ENCODE assay signal across 17 cellular contexts in genomic region chr5:135181653-135182052, GRCh38.
A peak's percentile ranks its signal among the peaks of the same experiment; 100 is the strongest.
DNase-seq lines count a peak whose midpoint lies in the region; ATAC-seq, FAIRE-seq and TF ChIP-seq lines count a peak whose summit lies in the region.
"Had no signal": no experiment of that assay in that cellular context is flagged by ENCODE, and none has a peak within 500 bp of the region (broad histone marks: within the 10 kb centered on the region; RNA-seq: fewer than 3 reads in every experiment).

No MANE protein-coding gene starts in this region.

- TF ChIP-seq POLR2A in HCT116 (IDR thresholded peaks at IDR 0.05; ENCODE audit: borderline replicate concordance, extremely low read depth, insufficient read depth, insufficient read length): no peak

- H3K27me3 Mint-ChIP-seq in endodermal cell (ENCODE audit: insufficient read depth) (peaks cover 5% of the 10 kb centered on the region), neural progenitor cell (ENCODE audit: insufficient read depth, low read depth) (peaks cover 10% of the 10 kb centered on the region)

- H3K9me3 Mint-ChIP-seq in endodermal cell (no peaks in the 10 kb centered on the region), neural progenitor cell (no peaks in the 10 kb centered on the region)
- H3K9me3 Mint-ChIP-seq: IgD-negative memory B cell had no signal

- BruUV-seq in HCT116 (replicated peaks; lab: Mats Ljungman, UMichigan): no TSS peak

- H3K4me2 ChIP-seq in HCT116 (ENCODE audit: low read length) (no peak overlapping the region), Karpas-422 (ENCODE audit: low read depth, low read length, poor library complexity, severe bottlenecking) (peak overlapping the region; percentile 14), neural progenitor cell (no peak overlapping the region)
- H3K4me2 ChIP-seq: A549, BLaER1, KMS-11 had no signal

- CTCF ChIA-PET in HCT116 (lab: Charles Lee): no interaction called here

- H3K27ac Mint-ChIP-seq in endodermal cell: no peak overlapping the region
- no peak overlapping the region for H3K27ac Mint-ChIP-seq in neural progenitor cell
- H3K27ac Mint-ChIP-seq: IgD-negative memory B cell had no signal

- no peaks in the 10 kb centered on the region for H3K79me2 ChIP-seq in HCT116 (ENCODE audit: insufficient read depth, low read length)
- H3K79me2 ChIP-seq in Karpas-422 (ENCODE audit: low read length): 0 out of 2 replicates have a peak, but pooled peaks cover 1% of the 10 kb centered on the region
- no peaks in the 10 kb centered on the region for H3K79me2 ChIP-seq in neural progenitor cell (ENCODE audit: low read depth)

- DNase-seq in HCT116 (ENCODE audit: low read depth, low spot score) (no peak), Karpas-422 (no peak), endodermal cell (no peak), neural progenitor cell (ENCODE audit: low spot score) (no peak), NCI-H2196 treated with DMSO at 0.1 percent for 48 hours (lab: John Stamatoyannopoulos, UW; ENCODE audit: unreplicated experiment) (no peak), D721Med (ENCODE audit: insufficient read length, low spot score) (no peak)
- DNase-seq: Caco-2; CD8-positive, alpha-beta memory T cell; DMS79 had no signal

- 94% methylated on average over 3 of the region's 3 CpGs; no CpG with 5 or more reads in 1 of the 2 experiments for WGBS in endodermal cell (ENCODE audit: insufficient coverage in 1 of 2, insufficient read length in 1 of 2), 2 experiments

- no peak for FAIRE-seq in D721Med (lab: Jason Lieb, UNC)
- FAIRE-seq: A549, GM12878, GM18507, H54 had no signal

- no peak overlapping the region for H2AFZ ChIP-seq in HCT116 (ENCODE audit: low read depth, low read length, poor library complexity, severe bottlenecking)
- H2AFZ ChIP-seq in Karpas-422 (ENCODE audit: low read length): no peak overlapping the region
- H2AFZ ChIP-seq in neural progenitor cell (replicated peaks): no peak overlapping the region

- H3K36me3 Mint-ChIP-seq in endodermal cell (ENCODE audit: low read depth): no peaks in the 10 kb centered on the region
- H3K36me3 Mint-ChIP-seq in neural progenitor cell: no peaks in the 10 kb centered on the region
- H3K36me3 Mint-ChIP-seq: CD8-positive, alpha-beta memory T cell had no signal

- H3K36me3 ChIP-seq in HCT116 (ENCODE audit: control insufficient read depth in 1 of 2, insufficient read depth in 2 of 2, low read length in 2 of 2) (no peaks in the 10 kb centered on the region), Karpas-422 (ENCODE audit: insufficient read depth, low read length) (no peaks in the 10 kb centered on the region), endodermal cell (ENCODE audit: control insufficient read depth, insufficient read depth, low read length) (no peaks in the 10 kb centered on the region), neural progenitor cell (no peaks in the 10 kb centered on the region)
- H3K36me3 ChIP-seq: BLaER1 had no signal

- intact Hi-C loops in HCT116 (cut with micrococcal nuclease): no loop called here

- peak in 1 of 3 experiments; percentile 15; a peak in 1 of 6 replicates for TF ChIP-seq CTCF in HCT116 (IDR thresholded peaks at IDR 0.05 in 2 of 3, conservative IDR thresholded peaks at IDR 0.05 in 1 of 3; ENCODE audit: borderline replicate concordance in 1 of 3, insufficient read depth in 1 of 3, low read depth in 2 of 3, low read length in 2 of 3)
- peak; percentile 57 for TF ChIP-seq CTCF in endodermal cell (conservative IDR thresholded peaks at IDR 0.05)
- peak; percentile 6 for TF ChIP-seq CTCF in neural progenitor cell (IDR thresholded peaks at IDR 0.05)
- no peak for TF ChIP-seq CTCF in D721Med (IDR thresholded peaks at IDR 0.05; ENCODE audit: insufficient read depth, missing control alignments)

- POLR2A ChIA-PET in HCT116 (lab: Charles Lee): no interaction called here

- H3F3A ChIP-seq in neural progenitor cell (ENCODE audit: low read depth): no peaks in the 10 kb centered on the region

- peaks cover 7 to 13% of the 10 kb centered on the region in 2 experiments; a peak in 3 of 4 replicates for H3K4me1 ChIP-seq in HCT116 (ENCODE audit: control insufficient read depth in 1 of 2, insufficient read depth in 2 of 2, low read length in 2 of 2)
- H3K4me1 ChIP-seq in Karpas-422 (ENCODE audit: low read length): peaks cover 100% of the 10 kb centered on the region
- H3K4me1 ChIP-seq in endodermal cell (ENCODE audit: control insufficient read depth, insufficient read depth, low read length): peaks cover 3% of the 10 kb centered on the region
- peaks cover 7% of the 10 kb centered on the region for H3K4me1 ChIP-seq in neural progenitor cell
- H3K4me1 ChIP-seq: A549 had no signal

- H3K9me3 ChIP-seq in HCT116 (ENCODE audit: control insufficient read depth in 1 of 2, insufficient read depth in 1 of 2, low read depth in 1 of 2, low read length in 2 of 2): no peaks in the 10 kb centered on the region
- no peaks in the 10 kb centered on the region for H3K9me3 ChIP-seq in Karpas-422 (ENCODE audit: low read length)
- H3K9me3 ChIP-seq in endodermal cell (ENCODE audit: control insufficient read depth, low read length): no peaks in the 10 kb centered on the region
- no peaks in the 10 kb centered on the region for H3K9me3 ChIP-seq in neural progenitor cell (ENCODE audit: low read depth)
- H3K9me3 ChIP-seq: A549, BLaER1, Caco-2 had no signal

- H3K4me3 ChIP-seq in HCT116 (replicated peaks in 1 of 2; ENCODE audit: low read depth in 1 of 2, low read length in 2 of 2): no peak overlapping the region
- no peak overlapping the region for H3K4me3 ChIP-seq in Karpas-422 (ENCODE audit: low read length)
- no peak overlapping the region for H3K4me3 ChIP-seq in endodermal cell (ENCODE audit: low read length)
- no peak overlapping the region for H3K4me3 ChIP-seq in neural progenitor cell
- H3K4me3 ChIP-seq: A549, BLaER1, GM12878 had no signal

- TF ChIP-seq RAD21 in HCT116 (IDR thresholded peaks at IDR 0.05; ENCODE audit: low read depth): no peak

- H3K27me3 ChIP-seq in HCT116 (ENCODE audit: insufficient read depth, low read length) (no peaks in the 10 kb centered on the region), Karpas-422 (ENCODE audit: low read length) (no peaks in the 10 kb centered on the region), endodermal cell (ENCODE audit: control insufficient read depth, insufficient read depth, low read length, poor library complexity, severe bottlenecking) (no peaks in the 10 kb centered on the region), neural progenitor cell (peaks cover 5% of the 10 kb centered on the region)
- H3K27me3 ChIP-seq: BLaER1 had no signal

- no peak overlapping the region for H3K9ac ChIP-seq in HCT116 (ENCODE audit: low read length)
- H3K9ac ChIP-seq in Karpas-422 (ENCODE audit: low read length): no peak overlapping the region
- no peak overlapping the region for H3K9ac ChIP-seq in endodermal cell (ENCODE audit: extremely low read depth, low read length, poor library complexity, severe bottlenecking)
- no peak overlapping the region for H3K9ac ChIP-seq in neural progenitor cell
- H3K9ac ChIP-seq: BLaER1, KMS-11 had no signal

- H3K4me3 Mint-ChIP-seq in endodermal cell (no peak overlapping the region), neural progenitor cell (no peak overlapping the region)
- H3K4me3 Mint-ChIP-seq: CD8-positive, alpha-beta memory T cell; IgD-negative memory B cell had no signal

- no peaks in the 10 kb centered on the region for H3K9me2 ChIP-seq in HCT116 (ENCODE audit: insufficient read depth)
- H3K9me2 ChIP-seq in Karpas-422 (replicated peaks; ENCODE audit: insufficient read depth, low read length): no peaks in the 10 kb centered on the region

- H3K4me1 Mint-ChIP-seq in endodermal cell (peaks cover 31% of the 10 kb centered on the region), neural progenitor cell (peaks cover 14% of the 10 kb centered on the region)
- H3K4me1 Mint-ChIP-seq: CD8-positive, alpha-beta memory T cell had no signal

- H3K27ac ChIP-seq in HCT116 (ENCODE audit: low read depth, low read length) (no peak overlapping the region), Karpas-422 (ENCODE audit: low read length) (peak overlapping the region; percentile 54), endodermal cell (ENCODE audit: low read depth, low read length) (no peak overlapping the region), neural progenitor cell (no peak overlapping the region)
- H3K27ac ChIP-seq: A549, BLaER1, KMS-11 had no signal

- peak; percentile 40; the same call in 1 of the 2 replicates for ATAC-seq in HCT116
- ATAC-seq in GM18873 (IDR thresholded peaks at IDR 0.05; ENCODE audit: low FRiP score, unreplicated experiment): no peak
- ATAC-seq: A549, GM12878 had no signal

- no peaks in the 10 kb centered on the region for H4K20me1 ChIP-seq in HCT116 (ENCODE audit: insufficient read depth)
- H4K20me1 ChIP-seq in Karpas-422 (ENCODE audit: insufficient read depth, low read depth, low read length): no peaks in the 10 kb centered on the region
- no peaks in the 10 kb centered on the region for H4K20me1 ChIP-seq in neural progenitor cell (ENCODE audit: low read depth)
- H4K20me1 ChIP-seq: BLaER1 had no signal

- RAD21 ChIA-PET in HCT116 (lab: Charles Lee; ENCODE audit: low non-redundant PET in 1 of 2, low total read pairs in 2 of 2, uncharacterized antibody in 2 of 2, unreplicated experiment in 2 of 2): interaction anchor here in 1 of 2 experiments (0.7 kb wide), 1 partner anchor 96 kb away, joined by 3 read pairs; no protein-coding TSS in a partner anchor

TF ChIP-seq in HCT116, 20 proteins besides CTCF, POLR2A, EP300 and RAD21:
- TF ChIP-seq EZH2phosphoT487 (IDR thresholded peaks at IDR 0.05; ENCODE audit: borderline replicate concordance) (no peak), ATF3 (IDR thresholded peaks at IDR 0.05) (no peak), POLR2AphosphoS5 (IDR thresholded peaks at IDR 0.05; ENCODE audit: low read depth, low read length) (no peak), ELF1 (IDR thresholded peaks at IDR 0.05; ENCODE audit: borderline replicate concordance, low read depth) (no peak), SIN3A (IDR thresholded peaks at IDR 0.05; ENCODE audit: low read depth) (no peak)
